ENCODE assay signal across 8 cellular contexts in genomic region chr14:58297762-58298476, GRCh38. TPM values are rescaled to one million over a fixed set of nuclear protein-coding genes. Genes with fewer than 3 reads are reported as not detected.
A peak's percentile ranks its signal among the peaks of the same experiment; 100 is the strongest.
DNase-seq lines count a peak whose midpoint lies in the region; ATAC-seq and TF ChIP-seq lines count a peak whose summit lies in the region.

No MANE protein-coding gene starts in this region.

- H3K4me3 ChIP-seq in NT2/D1 (ENCODE audit: insufficient read length, low read depth) = peak overlapping the region; percentile 94

- H3K9ac ChIP-seq in NT2/D1 (ENCODE audit: insufficient read length, low read depth) = peak overlapping the region; percentile 90

- intact Hi-C loops in Calu3 (cut with micrococcal nuclease; ENCODE audit: unreplicated experiment) = loop anchor here (5.0 kb wide), 1 partner anchor 56 kb away; the partner anchor contains the start of gene PSMA3

- no TSS peak for BruUV-seq in Calu3 (replicated peaks; lab: Mats Ljungman, UMichigan)

- no peaks in the 10 kb centered on the region for H3K27me3 ChIP-seq in NT2/D1 (ENCODE audit: insufficient read depth, insufficient read length)

- peak; percentile 83 for ATAC-seq in GM21390 (IDR thresholded peaks at IDR 0.05; ENCODE audit: unreplicated experiment)

- H3K4me3 Mint-ChIP-seq in Calu3 (ENCODE audit: low read depth, unreplicated experiment) = no peak overlapping the region

- no peak for TF ChIP-seq CTCF in Calu3 (IDR thresholded peaks at IDR 0.05; ENCODE audit: unreplicated experiment)

- DNase-seq in Calu3 (peak; percentile 98), HUDEP-2 (lab: John Stamatoyannopoulos, UW; ENCODE audit: unreplicated experiment in 76 of 76) (peak; percentile 63 to 100 (median 97)), NT2/D1 (ENCODE audit: low read depth, low spot score) (peak; percentile 94), epidermal melanocyte (ENCODE audit: insufficient read length, low spot score) (peak; percentile 96), midbrain (lab: John Stamatoyannopoulos, UW) (peak; percentile 99)
- peak; percentile 97 for DNase-seq in activated CD8-positive, alpha-beta memory T cell treated with anti-CD3 and anti-CD28 coated beads, Interleukin-2, amount 50 U/mL, for 4 hours
- peak; percentile 94 to 98 for DNase-seq in stimulated activated CD8-positive, alpha-beta memory T cell treated with anti-CD3 and anti-CD28 coated beads, Interleukin-2, amount 100 ng/mL, for 1 hour (ENCODE audit: low read depth in 2 of 2)

- H3K9me3 ChIP-seq in NT2/D1 (ENCODE audit: insufficient read depth, low read length) = no peaks in the 10 kb centered on the region

- H3K36me3 ChIP-seq in NT2/D1 (ENCODE audit: insufficient read depth, insufficient read length, low read length) = peaks cover 28% of the 10 kb centered on the region

- no peak overlapping the region for H3K27ac Mint-ChIP-seq in Calu3 (ENCODE audit: unreplicated experiment)

- CTCF ChIA-PET in Calu3 (lab: Charles Lee) = interaction anchor here (0.6 to 1.9 kb wide), 9 partner anchors 17 to 1017 kb away, joined by 3 to 10 read pairs (median 3); partner anchors contain the start of gene TOMM20L

- H3K9me3 Mint-ChIP-seq in Calu3 (ENCODE audit: low read depth, unreplicated experiment) = no peaks in the 10 kb centered on the region

- no peaks in the 10 kb centered on the region for H3K4me1 Mint-ChIP-seq in Calu3 (ENCODE audit: low read depth, unreplicated experiment)

- H3K27me3 Mint-ChIP-seq in Calu3 (ENCODE audit: unreplicated experiment) = no peaks in the 10 kb centered on the region

- no peaks in the 10 kb centered on the region for H3K4me1 ChIP-seq in NT2/D1 (ENCODE audit: insufficient read depth, insufficient read length)

- H3K36me3 Mint-ChIP-seq in Calu3 (ENCODE audit: insufficient read depth, unreplicated experiment) = peaks cover 50% of the 10 kb centered on the region

RNA-seq across cellular contexts. Expression of gene ARID4A, which starts 0.4 kb away (rescaled TPM):
- 24.9 and 26.7 TPM in 2 replicates for total RNA-seq in Calu3 (2022)

RNA-seq across cellular contexts. Expression of gene PSMA3, which starts 53.3 kb away (rescaled TPM):
- 222 and 260 TPM in 2 replicates for total RNA-seq in Calu3 (2022)

Comparison
In these comparisons a context has a peak if more than half of its experiments do, and no peak if none do; other contexts are left out.
1. Peak in every context shown above with its lines: DNase-seq, ATAC-seq and H3K4me3 ChIP-seq.